In the genomic region with DNA sequence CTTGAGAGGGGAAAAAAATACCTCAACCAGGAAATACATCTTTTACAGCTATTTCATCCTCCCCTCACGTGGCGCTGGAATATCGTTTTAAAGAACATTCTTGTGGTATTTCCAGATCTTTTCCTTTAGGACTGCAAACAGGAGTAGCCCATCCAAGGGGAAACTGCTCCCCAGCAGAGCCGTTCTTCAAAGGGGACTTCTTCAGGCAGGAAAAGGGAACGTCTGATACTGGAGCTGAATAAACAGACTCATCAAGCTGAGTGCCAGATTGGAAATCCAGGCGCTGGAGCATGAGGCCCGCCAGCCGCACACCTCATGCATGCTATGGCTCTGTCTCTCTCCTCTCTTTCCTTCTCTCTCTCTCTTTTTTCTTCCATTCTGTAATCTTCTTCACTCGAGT, we compare ENCODE assay signal across 31 cellular contexts. TPM values are rescaled to one million over a fixed set of nuclear protein-coding genes. Genes with fewer than 3 reads are reported as not detected.
"Had no signal": no experiment of that assay in that cellular context is flagged by ENCODE, and none has a peak within 500 bp of the region (broad histone marks: within the 10 kb centered on the region; RNA-seq: fewer than 3 reads in every experiment).

No MANE protein-coding gene starts in this region.

- H3K4me1 ChIP-seq: ascending aorta, breast epithelium, colonic mucosa, esophagus muscularis mucosa, foreskin keratinocyte, gastrocnemius medialis, heart left ventricle had no signal

- DNase-seq: activated CD4-positive, alpha-beta memory T cell treated with anti-CD3 and anti-CD28 coated beads, Interleukin-2, amount 10 ng/mL, durations not matched to agents 7 days and 5 days; activated CD4-positive, alpha-beta T cell treated with anti-CD3 and anti-CD28 coated beads for 1 hour; activated CD4-positive, alpha-beta T cell treated with anti-CD3 and anti-CD28 coated beads for 4 hours; activated CD4-positive, alpha-beta T cell treated with anti-CD3 and anti-CD28 coated beads, Interleukin-2, amount 10 ng/mL, durations not matched to agents 7 days and 5 days; activated CD4-positive, alpha-beta T cell treated with anti-CD3 and anti-CD28 coated beads, Interleukin-2, amount 50 U/mL, for 4 hours; activated CD8-positive, alpha-beta memory T cell treated with anti-CD3 and anti-CD28 coated beads, Interleukin-2, amount 50 U/mL, for 48 hours; activated gamma-delta T cell; activated naive CD4-positive, alpha-beta T cell; activated naive CD4-positive, alpha-beta T cell treated with anti-CD3 and anti-CD28 coated beads, Interleukin-2, amount 10 ng/mL, durations not matched to agents 7 days and 5 days; activated naive CD8-positive, alpha-beta T cell treated with anti-CD3 and anti-CD28 coated beads, Interleukin-2, amount 10 ng/mL, durations not matched to agents 7 days and 5 days; activated T-cell treated with anti-CD3 and anti-CD28 coated beads for 4 hours; activated T-cell treated with anti-CD3 and anti-CD28 coated beads, Interleukin-2, amount 50 U/mL, for 24 hours; activated T-cell treated with anti-CD3 and anti-CD28 coated beads, Interleukin-2, amount 50 U/mL, for 72 hours; central memory CD4-positive, alpha-beta T cell; cerebellar nuclear complex; colonic mucosa; dorsolateral prefrontal cortex; effector memory CD4-positive, alpha-beta T cell; endodermal cell; foreskin keratinocyte; gastrocnemius medialis; glutamatergic neuron; heart left ventricle; T-helper 2 cell had no signal

- H3K27ac Mint-ChIP-seq: activated CD4-positive, alpha-beta memory T cell treated with anti-CD3 and anti-CD28 coated beads, Interleukin-2, amount 10 ng/mL, durations not matched to agents 7 days and 5 days; activated CD4-positive, alpha-beta T cell treated with anti-CD3 and anti-CD28 coated beads, Interleukin-2, amount 10 ng/mL, durations not matched to agents 7 days and 5 days; activated naive CD4-positive, alpha-beta T cell treated with anti-CD3 and anti-CD28 coated beads, Interleukin-2, amount 10 ng/mL, durations not matched to agents 7 days and 5 days; activated naive CD4-positive, alpha-beta T cell treated with anti-CD3 and anti-CD28 coated beads, Interleukin-2, amount 50 U/mL, for 72 hours; activated naive CD8-positive, alpha-beta T cell treated with anti-CD3 and anti-CD28 coated beads, Interleukin-2, amount 10 ng/mL, durations not matched to agents 7 days and 5 days; activated T-cell treated with anti-CD3 and anti-CD28 coated beads, Interleukin-2, amount 50 U/mL, for 24 hours; activated T-cell treated with anti-CD3 and anti-CD28 coated beads, Interleukin-2, amount 50 U/mL, for 72 hours; brain; endodermal cell; WTC11 had no signal

- H3K27ac ChIP-seq: ascending aorta, breast epithelium, cardiac muscle cell, colonic mucosa, dorsolateral prefrontal cortex, esophagus muscularis mucosa, foreskin keratinocyte, gastrocnemius medialis, heart left ventricle had no signal

- H3K27me3 Mint-ChIP-seq: activated CD4-positive, alpha-beta memory T cell treated with anti-CD3 and anti-CD28 coated beads, Interleukin-2, amount 10 ng/mL, durations not matched to agents 7 days and 5 days; activated T-cell treated with anti-CD3 and anti-CD28 coated beads, Interleukin-2, amount 50 U/mL, for 24 hours had no signal

- ATAC-seq: foreskin keratinocyte, gastrocnemius medialis, heart left ventricle, WTC11 had no signal

- H3K4me3 Mint-ChIP-seq: activated CD4-positive, alpha-beta memory T cell treated with anti-CD3 and anti-CD28 coated beads, Interleukin-2, amount 10 ng/mL, durations not matched to agents 7 days and 5 days; activated CD4-positive, alpha-beta T cell treated with anti-CD3 and anti-CD28 coated beads, Interleukin-2, amount 10 ng/mL, durations not matched to agents 7 days and 5 days; activated naive CD4-positive, alpha-beta T cell treated with anti-CD3 and anti-CD28 coated beads, Interleukin-2, amount 10 ng/mL, durations not matched to agents 7 days and 5 days; activated naive CD8-positive, alpha-beta T cell treated with anti-CD3 and anti-CD28 coated beads, Interleukin-2, amount 10 ng/mL, durations not matched to agents 7 days and 5 days; activated T-cell treated with anti-CD3 and anti-CD28 coated beads, Interleukin-2, amount 50 U/mL, for 24 hours; activated T-cell treated with anti-CD3 and anti-CD28 coated beads, Interleukin-2, amount 50 U/mL, for 72 hours; brain; endodermal cell; WTC11 had no signal

- H3K36me3 ChIP-seq: ascending aorta, breast epithelium, cardiac muscle cell, colonic mucosa, esophagus muscularis mucosa, gastrocnemius medialis, heart left ventricle had no signal

- H3K4me1 Mint-ChIP-seq: activated CD4-positive, alpha-beta memory T cell treated with anti-CD3 and anti-CD28 coated beads, Interleukin-2, amount 10 ng/mL, durations not matched to agents 7 days and 5 days; activated CD4-positive, alpha-beta T cell treated with anti-CD3 and anti-CD28 coated beads, Interleukin-2, amount 10 ng/mL, durations not matched to agents 7 days and 5 days; activated naive CD4-positive, alpha-beta T cell treated with anti-CD3 and anti-CD28 coated beads, Interleukin-2, amount 10 ng/mL, durations not matched to agents 7 days and 5 days; activated naive CD8-positive, alpha-beta T cell treated with anti-CD3 and anti-CD28 coated beads, Interleukin-2, amount 10 ng/mL, durations not matched to agents 7 days and 5 days; brain; endodermal cell; WTC11 had no signal

- H3K9me3 Mint-ChIP-seq: activated CD4-positive, alpha-beta memory T cell treated with anti-CD3 and anti-CD28 coated beads, Interleukin-2, amount 10 ng/mL, durations not matched to agents 7 days and 5 days; activated CD4-positive, alpha-beta T cell treated with anti-CD3 and anti-CD28 coated beads, Interleukin-2, amount 10 ng/mL, durations not matched to agents 7 days and 5 days; activated naive CD4-positive, alpha-beta T cell treated with anti-CD3 and anti-CD28 coated beads, Interleukin-2, amount 10 ng/mL, durations not matched to agents 7 days and 5 days; activated naive CD4-positive, alpha-beta T cell treated with anti-CD3 and anti-CD28 coated beads, Interleukin-2, amount 50 U/mL, for 72 hours; activated naive CD8-positive, alpha-beta T cell treated with anti-CD3 and anti-CD28 coated beads, Interleukin-2, amount 10 ng/mL, durations not matched to agents 7 days and 5 days; activated T-cell treated with anti-CD3 and anti-CD28 coated beads, Interleukin-2, amount 50 U/mL, for 24 hours; activated T-cell treated with anti-CD3 and anti-CD28 coated beads, Interleukin-2, amount 50 U/mL, for 72 hours; brain; endodermal cell; WTC11 had no signal

- H3K9me3 ChIP-seq: ascending aorta, breast epithelium, colonic mucosa, esophagus muscularis mucosa, gastrocnemius medialis, heart left ventricle had no signal

- H3K4me3 ChIP-seq: ascending aorta, breast epithelium, cardiac muscle cell, colonic mucosa, dorsolateral prefrontal cortex, esophagus muscularis mucosa, gastrocnemius medialis, heart left ventricle had no signal

- H3K36me3 Mint-ChIP-seq: activated naive CD4-positive, alpha-beta T cell treated with anti-CD3 and anti-CD28 coated beads, Interleukin-2, amount 10 ng/mL, durations not matched to agents 7 days and 5 days; activated naive CD4-positive, alpha-beta T cell treated with anti-CD3 and anti-CD28 coated beads, Interleukin-2, amount 50 U/mL, for 72 hours; activated naive CD8-positive, alpha-beta T cell treated with anti-CD3 and anti-CD28 coated beads, Interleukin-2, amount 10 ng/mL, durations not matched to agents 7 days and 5 days; brain; WTC11 had no signal

RNA-seq across cellular contexts. Expression of a gene that starts 34.0 kb away (rescaled TPM):
- total RNA-seq: activated naive CD8-positive, alpha-beta T cell treated with anti-CD3 and anti-CD28 coated beads, Interleukin-2, amount 10 ng/mL, durations not matched to agents 7 days and 5 days had no signal
